27 cellular contexts compared by ENCODE assay signal in the genomic region with DNA sequence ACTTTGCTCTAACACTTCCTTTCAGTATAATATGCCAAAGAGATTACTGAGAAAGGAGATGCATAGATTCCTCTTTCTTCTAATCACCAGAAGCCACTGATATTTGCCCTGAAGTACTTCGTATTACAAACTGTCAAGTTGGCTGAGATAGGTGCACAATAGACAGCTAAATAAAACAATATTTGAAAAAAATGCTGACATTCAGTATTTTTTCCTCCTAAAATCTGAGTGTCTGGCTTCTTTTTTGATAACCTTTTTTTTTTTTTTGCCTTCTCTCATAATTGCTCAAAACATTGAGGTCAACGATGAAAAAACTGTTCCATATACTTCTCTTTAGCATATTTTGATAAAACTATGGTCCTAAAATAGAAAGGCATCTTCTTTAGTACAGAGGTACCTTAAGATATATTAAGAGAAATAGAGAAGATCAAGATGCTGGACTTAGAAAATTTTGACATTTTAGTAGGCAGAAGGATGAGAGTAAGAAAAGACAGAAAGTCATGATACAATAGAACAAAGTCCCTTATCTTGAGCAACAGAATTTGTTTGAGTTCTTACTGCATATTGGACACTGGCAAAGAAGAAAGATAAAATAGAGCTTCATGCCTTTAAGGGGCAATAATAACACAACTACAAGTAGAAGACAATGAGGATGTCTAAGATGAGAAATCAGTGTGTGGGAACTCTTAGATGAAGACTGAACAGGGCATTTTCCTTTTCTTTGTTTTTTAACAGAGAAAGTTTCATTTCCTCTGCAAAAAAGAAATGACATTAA.
"Had no signal": no experiment of that assay in that cellular context is flagged by ENCODE, and none has a peak within 500 bp of the region (broad histone marks: within the 10 kb centered on the region; RNA-seq: fewer than 3 reads in every experiment).

No MANE protein-coding gene starts in this region.

- H3K4me3 ChIP-seq: left ventricle myocardium inferior, lung, pancreas, prostate gland, sigmoid colon, spleen, suprapubic skin, thoracic aorta, tibial artery, upper lobe of right lung had no signal

- FAIRE-seq: kidney, pancreas, small intestine, urothelium cell line had no signal

- ATAC-seq: left colon; natural killer cell treated with Interleukin-12 subunit alpha and Interleukin-12 subunit beta and Interleukin-15 and Interleukin-18, amount 100 ng/mL, for 72 hours; pancreas; right cardiac atrium; stimulated activated effector memory CD8-positive, alpha-beta T cell treated with anti-CD3 and anti-CD28 coated beads, Interleukin-12 subunit alpha, Interleukin-12 subunit beta, amount 100 ng/mL, for 72 hours; upper lobe of right lung had no signal

- H3K27ac ChIP-seq: left ventricle myocardium inferior, pancreas, prostate gland, sigmoid colon, spleen, suprapubic skin, thoracic aorta, tibial artery, upper lobe of right lung had no signal

- H3K36me3 ChIP-seq: left ventricle myocardium inferior, pancreas, prostate gland, sigmoid colon, spleen, suprapubic skin, thoracic aorta, tibial artery, upper lobe of right lung had no signal

- H3K4me1 ChIP-seq: left ventricle myocardium inferior, pancreas, prostate gland, sigmoid colon, spleen, suprapubic skin, tibial artery, upper lobe of right lung had no signal

- H3K9me3 ChIP-seq: pancreas, prostate gland, sigmoid colon, suprapubic skin, thoracic aorta, tibial artery, upper lobe of right lung had no signal

- DNase-seq: hypothalamus; immature natural killer cell; kidney; left colon; left ventricle myocardium inferior; mesendoderm; naive B cell; nucleus accumbens; pancreas; posterior cingulate gyrus; retina; right cardiac atrium; sigmoid colon; small intestine; spleen; stimulated activated CD4-positive, alpha-beta T cell treated with anti-CD3 and anti-CD28 coated beads, Interleukin-4, amount 100 ng/mL, for 24 hours; stimulated activated naive CD4-positive, alpha-beta T cell; tibial artery; trophoblast cell; upper lobe of right lung had no signal

- H3K27me3 ChIP-seq: pancreas, sigmoid colon, spleen, suprapubic skin, tibial artery, upper lobe of right lung had no signal
